In the genomic region with DNA sequence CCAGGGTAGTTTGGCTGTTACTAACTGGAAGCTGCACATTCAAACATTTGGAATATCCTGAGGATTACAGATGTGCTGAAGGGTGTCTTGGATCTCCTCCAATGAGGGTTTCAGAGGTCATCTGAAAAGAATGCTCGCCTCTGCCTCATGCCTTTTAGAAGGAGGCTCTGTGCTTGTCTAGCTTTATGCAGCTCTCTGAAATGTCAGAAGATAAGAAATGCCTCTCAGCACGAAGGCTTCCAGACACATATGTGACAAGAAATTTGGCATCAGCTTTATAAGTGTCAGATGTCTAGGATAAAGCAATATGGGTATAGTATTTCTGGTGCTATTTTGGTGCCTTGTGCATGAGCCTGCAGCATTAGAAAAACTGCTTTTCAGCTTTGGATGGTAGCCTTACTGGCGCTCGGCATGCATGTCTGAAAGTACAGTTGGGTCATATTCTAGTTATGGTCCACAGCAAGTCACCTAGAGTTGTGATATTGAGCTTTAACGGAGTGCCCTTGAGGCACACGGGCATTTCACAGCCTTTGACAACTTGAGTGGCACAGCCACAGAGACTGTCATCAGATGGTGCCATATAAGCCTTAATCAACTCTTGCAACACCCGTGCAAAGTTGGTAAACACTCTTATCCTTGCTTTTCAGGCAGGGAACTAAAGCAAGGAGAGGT, we compare ENCODE assay signal across 12 cellular contexts.
DNase-seq lines count a peak whose midpoint lies in the region; ATAC-seq, FAIRE-seq and TF ChIP-seq lines count a peak whose summit lies in the region.
"Had no signal": no experiment of that assay in that cellular context is flagged by ENCODE, and none has a peak within 500 bp of the region (broad histone marks: within the 10 kb centered on the region; RNA-seq: fewer than 3 reads in every experiment).

No MANE protein-coding gene starts in this region.

- DNase-seq in DMS79 (lab: John Stamatoyannopoulos, UW): peak; percentile 83
- DNase-seq in NCI-H345 treated with DMSO at 0.1 percent for 48 hours (lab: John Stamatoyannopoulos, UW; ENCODE audit: unreplicated experiment): peak; percentile 0
- peak; percentile 80 to 82 for DNase-seq in fibroblast of lung (ENCODE audit: low read depth in 2 of 2)
- no peak for DNase-seq in osteoblast (ENCODE audit: insufficient read length, low spot score, missing footprints)
- DNase-seq in small intestine: no peak
- no peak for DNase-seq in stomach
- DNase-seq in germinal center (ENCODE audit: low spot score): no peak
- DNase-seq: activated CD4-positive, alpha-beta T cell treated with anti-CD3 and anti-CD28 coated beads, Interleukin-2, amount 10 ng/mL, durations not matched to agents 7 days and 5 days; activated naive CD4-positive, alpha-beta T cell treated with anti-CD3 and anti-CD28 coated beads for 36 hours; NCI-H2029 treated with DMSO at 0.1 percent for 48 hours had no signal

- peak overlapping the region; percentile 1 for H3K4me2 ChIP-seq in fibroblast of lung (ENCODE audit: extremely low read depth, insufficient read depth, low read length)
- H3K4me2 ChIP-seq in osteoblast (ENCODE audit: insufficient read depth, low read length): peak overlapping the region; percentile 5

- H3K36me3 ChIP-seq in fibroblast of lung (ENCODE audit: control insufficient read depth, insufficient read depth, low read length) (no peaks in the 10 kb centered on the region), osteoblast (ENCODE audit: insufficient read depth, low read length) (no peaks in the 10 kb centered on the region), small intestine (ENCODE audit: control insufficient read depth in 2 of 2, insufficient read depth in 2 of 2, low read length in 2 of 2) (no peaks in the 10 kb centered on the region), stomach (no peaks in the 10 kb centered on the region)

- intact Hi-C loops in stomach (cut with DNase I; ENCODE audit: low total_unique reads): no loop called here

- no peaks in the 10 kb centered on the region for H4K20me1 ChIP-seq in fibroblast of lung (ENCODE audit: control insufficient read depth, extremely low read depth, insufficient read depth, low read length)
- no peaks in the 10 kb centered on the region for H4K20me1 ChIP-seq in osteoblast (ENCODE audit: insufficient read depth, low read length)

- no peak overlapping the region for H3K9ac ChIP-seq in fibroblast of lung (ENCODE audit: insufficient read depth, low read length)

- 61 to 70% (median 68%) methylated on average over 7 of the region's 7 CpGs for WGBS in small intestine, 3 donors
- WGBS in stomach, 5 donors: 48 to 62% (median 52%) methylated on average over 6 to 7 of the region's 7 CpGs

- H3K9me3 ChIP-seq in fibroblast of lung (ENCODE audit: control insufficient read depth, insufficient read depth, low read depth, low read length) (no peaks in the 10 kb centered on the region), osteoblast (ENCODE audit: low read depth, low read length) (no peaks in the 10 kb centered on the region), small intestine (ENCODE audit: control insufficient read depth, low read depth) (no peaks in the 10 kb centered on the region), stomach (no peaks in the 10 kb centered on the region)

- TF ChIP-seq POLR2A in stomach (IDR thresholded peaks at IDR 0.05): no peak

- peaks cover 22% of the 10 kb centered on the region for H3K4me1 ChIP-seq in fibroblast of lung (ENCODE audit: control insufficient read depth, extremely low read depth, insufficient read depth, low read length)
- H3K4me1 ChIP-seq in osteoblast (ENCODE audit: insufficient read depth, low read length): peaks cover 46% of the 10 kb centered on the region
- H3K4me1 ChIP-seq in small intestine (ENCODE audit: control insufficient read depth in 2 of 2, insufficient read depth in 1 of 2, low read depth in 1 of 2, low read length in 1 of 2): peaks cover 2 to 3% of the 10 kb centered on the region in 2 donors
- H3K4me1 ChIP-seq in stomach: peaks cover 0 to 19% (median 13%) of the 10 kb centered on the region in 4 donors

- TF ChIP-seq EP300 in stomach (IDR thresholded peaks at IDR 0.05): no peak

- H3K27me3 ChIP-seq in fibroblast of lung (ENCODE audit: control insufficient read depth, insufficient read depth, low read length): no peaks in the 10 kb centered on the region
- H3K27me3 ChIP-seq in osteoblast (ENCODE audit: insufficient read depth, low read length): no peaks in the 10 kb centered on the region
- H3K27me3 ChIP-seq in small intestine (ENCODE audit: control insufficient read depth in 2 of 2, insufficient read depth in 2 of 2, low read length in 2 of 2): no peaks in the 10 kb centered on the region
- H3K27me3 ChIP-seq in stomach: no peaks in the 10 kb centered on the region

- no peak for FAIRE-seq in small intestine (lab: Jason Lieb, UNC)
- FAIRE-seq: endothelial cell of umbilical vein had no signal

- H3K4me3 ChIP-seq in fibroblast of lung (replicated peaks in 1 of 4; ENCODE audit: control extremely low read depth in 1 of 4, insufficient read depth in 1 of 4, low read depth in 3 of 4, low read length in 4 of 4) (no peak overlapping the region), osteoblast (ENCODE audit: insufficient read depth, low read length) (no peak overlapping the region), small intestine (ENCODE audit: low read depth in 1 of 2, low read length in 2 of 2) (no peak overlapping the region), stomach (no peak overlapping the region)

- H2AFZ ChIP-seq in fibroblast of lung (ENCODE audit: low read length) (no peak overlapping the region), osteoblast (ENCODE audit: low read length) (no peak overlapping the region)

- no peak for ATAC-seq in GM21515 (IDR thresholded peaks at IDR 0.05; ENCODE audit: unreplicated experiment)

- TF ChIP-seq CTCF in fibroblast of lung (conservative IDR thresholded peaks at IDR 0.05 in 1 of 2, IDR thresholded peaks at IDR 0.05 in 1 of 2; ENCODE audit: low read depth in 1 of 2, low read length in 2 of 2) (no peak), osteoblast (IDR thresholded peaks at IDR 0.05; ENCODE audit: extremely low read depth, low read depth, low read length) (no peak), stomach (IDR thresholded peaks at IDR 0.05) (no peak)

- H3K27ac ChIP-seq in fibroblast of lung (ENCODE audit: insufficient read depth, low read length) (peak overlapping the region; percentile 34), osteoblast (ENCODE audit: low read depth, low read length) (peak overlapping the region; percentile 49), small intestine (ENCODE audit: low read depth in 1 of 2, low read length in 1 of 2) (peak overlapping the region in 1 of 2 donors; percentile 39), stomach (peak overlapping the region in 2 of 5 donors; percentile 28 to 31)

- H3K79me2 ChIP-seq in fibroblast of lung (ENCODE audit: control insufficient read depth, insufficient read depth, low read length) (no peaks in the 10 kb centered on the region), osteoblast (ENCODE audit: insufficient read depth, low read length) (no peaks in the 10 kb centered on the region)

Comparison
In these comparisons a context has a peak if more than half of its experiments do, and no peak if none do; other contexts are left out.
1. DNase-seq: peak in DMS79 (single experiment), NCI-H345 treated with DMSO at 0.1 percent for 48 hours (single experiment) and fibroblast of lung (2 of 2); none in osteoblast (single experiment), small intestine (single experiment), stomach (single experiment) and germinal center (single experiment).